In genomic region chr6:15147827-15148226, GRCh38 we compare ENCODE assay signal across 1 cellular context.
TF ChIP-seq lines count a peak whose summit lies in the region.

No MANE protein-coding gene starts in this region.

TF ChIP-seq in WTC11, 78 proteins besides CTCF, POLR2A, EP300 and RAD21 (continued from another document):
- TF ChIP-seq ZNF532 (CRISPR knock-in tag; IDR thresholded peaks at IDR 0.05; ENCODE audit: borderline replicate concordance) = no peak
- TF ChIP-seq TP53 (CRISPR knock-in tag; IDR thresholded peaks at IDR 0.05) = no peak
- TF ChIP-seq FOXP4 (CRISPR knock-in tag; IDR thresholded peaks at IDR 0.05) = no peak
- TF ChIP-seq USF2 (CRISPR knock-in tag; IDR thresholded peaks at IDR 0.05) = no peak
- TF ChIP-seq OVOL2 (CRISPR knock-in tag; IDR thresholded peaks at IDR 0.05; ENCODE audit: borderline replicate concordance) = no peak
- no peak for TF ChIP-seq ELF4 (CRISPR knock-in tag; IDR thresholded peaks at IDR 0.05; ENCODE audit: low read depth)
- TF ChIP-seq ZNF416 (CRISPR knock-in tag; IDR thresholded peaks at IDR 0.05) = no peak
- TF ChIP-seq ZNF396 (CRISPR knock-in tag; IDR thresholded peaks at IDR 0.05; ENCODE audit: borderline replicate concordance) = no peak
- no peak for TF ChIP-seq TEAD4 (CRISPR knock-in tag; IDR thresholded peaks at IDR 0.05)
- no peak for TF ChIP-seq IRF2 (CRISPR knock-in tag; IDR thresholded peaks at IDR 0.05; ENCODE audit: borderline replicate concordance, low read depth)
- TF ChIP-seq STAT6 (CRISPR knock-in tag; conservative IDR thresholded peaks at IDR 0.05; ENCODE audit: low read depth) = no peak
- TF ChIP-seq NR3C1 (CRISPR knock-in tag; conservative IDR thresholded peaks at IDR 0.05; ENCODE audit: low read depth) = no peak
